Comparison of ENCODE assay signal across 19 cellular contexts in the genomic region with DNA sequence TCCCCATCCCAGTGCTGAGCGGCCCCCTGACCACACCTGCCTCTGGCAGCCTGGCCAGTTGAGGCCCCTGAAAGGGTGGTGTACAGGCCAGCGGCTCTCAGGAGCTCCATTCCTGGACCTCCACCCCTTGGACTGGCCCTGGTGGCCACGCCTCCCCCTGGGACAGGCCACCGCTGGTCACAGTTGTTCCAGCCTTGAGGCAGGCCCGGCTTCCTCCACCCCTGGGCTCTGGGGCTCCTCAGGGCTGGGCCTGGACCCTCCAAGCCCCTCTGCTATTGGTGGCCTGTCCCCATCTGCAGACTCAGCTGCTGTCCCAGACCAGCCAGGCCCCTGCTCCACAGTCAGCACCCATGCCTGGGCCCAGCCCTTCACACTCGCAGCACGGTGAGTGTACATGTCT.
A peak's percentile ranks its signal among the peaks of the same experiment; 100 is the strongest.
DNase-seq lines count a peak whose midpoint lies in the region; ATAC-seq, FAIRE-seq and TF ChIP-seq lines count a peak whose summit lies in the region.
"Had no signal": no experiment of that assay in that cellular context is flagged by ENCODE, and none has a peak within 500 bp of the region (broad histone marks: within the 10 kb centered on the region; RNA-seq: fewer than 3 reads in every experiment).

No MANE protein-coding gene starts in this region.

- no peaks in the 10 kb centered on the region for H4K20me1 ChIP-seq in HepG2 (ENCODE audit: insufficient read depth, low read length)
- no peaks in the 10 kb centered on the region for H4K20me1 ChIP-seq in K562 (replicated peaks; ENCODE audit: control insufficient read depth, insufficient read depth, low read length)

- WGBS in right lobe of liver (ENCODE audit: insufficient coverage, low coverage, low lambda C conversion rate, missing lambda C conversion rate), result 40% methylated on average over 1 of the region's 7 CpGs
- WGBS in HepG2 (ENCODE audit: low lambda C conversion rate), result 22% methylated on average over 3 of the region's 7 CpGs
- 3% methylated on average over 7 of the region's 7 CpGs for WGBS in K562 (ENCODE audit: insufficient coverage, low coverage, missing lambda C conversion rate)

- FAIRE-seq in HepG2 (lab: Jason Lieb, UNC) (no peak), K562 (lab: Jason Lieb, UNC) (no peak)

- H3K9me1 ChIP-seq in K562 (ENCODE audit: control insufficient read depth, insufficient read depth, low read length), result no peaks in the 10 kb centered on the region

- H3K9ac ChIP-seq in HepG2 (ENCODE audit: insufficient read depth, low read depth, low read length), result no peak overlapping the region
- H3K9ac ChIP-seq in K562 (ENCODE audit: insufficient read depth in 1 of 2, low read depth in 2 of 2, low read length in 2 of 2), result no peak overlapping the region

- CTCF ChIA-PET in HepG2 (lab: Yijun Ruan, JAX; ENCODE audit: low intra/inter-chr PET ratio, low total read pairs) (no interaction called here), K562 (lab: Yijun Ruan, JAX; ENCODE audit: low intra/inter-chr PET ratio) (no interaction called here)

- no peaks in the 10 kb centered on the region for H3K36me3 ChIP-seq in right lobe of liver
- no peaks in the 10 kb centered on the region for H3K36me3 ChIP-seq in HepG2 (replicated peaks in 1 of 2; ENCODE audit: control insufficient read depth in 1 of 2, insufficient read depth in 2 of 2, low read length in 2 of 2)
- H3K36me3 ChIP-seq in K562 (ENCODE audit: control insufficient read depth, insufficient read depth, low read length), result no peaks in the 10 kb centered on the region
- H3K36me3 ChIP-seq in lower lobe of right lung, result no peaks in the 10 kb centered on the region

- no peak for TF ChIP-seq CTCF in right lobe of liver (IDR thresholded peaks at IDR 0.05)
- no peak for TF ChIP-seq CTCF in HepG2 (CRISPR knock-in tag; IDR thresholded peaks at IDR 0.05)
- TF ChIP-seq CTCF in K562 (IDR thresholded peaks at IDR 0.05 in 2 of 3, conservative IDR thresholded peaks at IDR 0.05 in 1 of 3; ENCODE audit: insufficient read depth in 2 of 3, low read depth in 1 of 3, low read length in 3 of 3), result no peak
- no peak for TF ChIP-seq CTCF in lower lobe of right lung (IDR thresholded peaks at IDR 0.05)

- H3K27ac ChIP-seq in right lobe of liver (no peak overlapping the region), HepG2 (ENCODE audit: extremely low read length, insufficient read depth, low read length) (no peak overlapping the region), K562 (ENCODE audit: extremely low read depth, low read depth, low read length) (no peak overlapping the region), lower lobe of right lung (no peak overlapping the region)

- POLR2A ChIA-PET in HepG2 (lab: Yijun Ruan, JAX), result no interaction called here
- POLR2A ChIA-PET in K562 (lab: Yijun Ruan, JAX), result interaction anchor here (0.8 kb wide), 1 partner anchor 155 kb away, joined by 3 read pairs; no protein-coding TSS in a partner anchor

- TF ChIP-seq RAD21 in HepG2 (CRISPR knock-in tag; IDR thresholded peaks at IDR 0.05), result no peak
- no peak for TF ChIP-seq RAD21 in K562 (CRISPR knock-in tag; conservative IDR thresholded peaks at IDR 0.05 in 1 of 2, IDR thresholded peaks at IDR 0.05 in 1 of 2)

- H3K79me2 ChIP-seq in HepG2 (ENCODE audit: insufficient read depth, low read length) (no peaks in the 10 kb centered on the region), K562 (ENCODE audit: control insufficient read depth, insufficient read depth, low read length) (no peaks in the 10 kb centered on the region)

- no TSS peak for BruUV-seq in HepG2 (replicated peaks; lab: Mats Ljungman, UMichigan)
- BruUV-seq in K562 (replicated peaks; lab: Mats Ljungman, UMichigan), result no TSS peak

- H3K27me3 ChIP-seq in right lobe of liver, result no peaks in the 10 kb centered on the region
- peaks cover 1 to 21% of the 10 kb centered on the region in 2 experiments; a peak in 4 of 5 replicates for H3K27me3 ChIP-seq in HepG2 (ENCODE audit: control insufficient read depth in 1 of 2, insufficient read depth in 2 of 2, low read length in 2 of 2)
- H3K27me3 ChIP-seq in K562 (ENCODE audit: control insufficient read depth in 2 of 2, insufficient read depth in 2 of 2, low read length in 2 of 2), result peaks cover 9 to 42% of the 10 kb centered on the region in 2 experiments; a peak in 4 of 5 replicates
- H3K27me3 ChIP-seq in lower lobe of right lung (ENCODE audit: low read depth), result peaks cover 15% of the 10 kb centered on the region

- no peaks in the 10 kb centered on the region for H3K4me1 ChIP-seq in right lobe of liver
- H3K4me1 ChIP-seq in HepG2 (ENCODE audit: insufficient read depth, low read length), result peaks cover 8% of the 10 kb centered on the region; the same call in 1 of the 2 replicates
- peaks cover 0 to 46% of the 10 kb centered on the region in 2 experiments; a peak in 2 of 5 replicates for H3K4me1 ChIP-seq in K562 (replicated peaks in 1 of 2; ENCODE audit: control insufficient read depth in 2 of 2, insufficient read depth in 2 of 2, low read length in 2 of 2)
- no peaks in the 10 kb centered on the region for H3K4me1 ChIP-seq in lower lobe of right lung

- no peak overlapping the region for H3K4me2 ChIP-seq in HepG2 (ENCODE audit: low read depth, low read length)
- no peak overlapping the region for H3K4me2 ChIP-seq in K562 (ENCODE audit: insufficient read depth, low read length)
- H3K4me2 ChIP-seq: GM23338 had no signal

- DNase-seq in right lobe of liver, result peak; percentile 4 to 44 (median 23)
- no peak for DNase-seq in HepG2 (ENCODE audit: low spot score)
- DNase-seq in K562 (ENCODE audit: extremely low read depth in 1 of 4, low spot score in 3 of 4), result no peak
- DNase-seq in lower lobe of right lung, result peak; percentile 30
- DNase-seq in NCI-H226, result no peak
- DNase-seq: ACHN, AML-193, DMS 273 treated with DMSO at 0.1 percent for 48 hours, DND-41, NCI-H187, NCI-H2107, NCI-H2227 treated with DMSO at 0.1 percent for 48 hours, NCI-H524, NCI-H82, OCI-M1, SHP77 treated with DMSO at 0.1 percent for 48 hours had no signal

- H2AFZ ChIP-seq in HepG2 (ENCODE audit: low read length) (no peak overlapping the region), K562 (ENCODE audit: low read depth, low read length) (no peak overlapping the region)
- H2AFZ ChIP-seq: GM23338 had no signal

- no peak for TF ChIP-seq EP300 in HepG2 (IDR thresholded peaks at IDR 0.05; ENCODE audit: low read depth in 2 of 2, low read length in 2 of 2)
- TF ChIP-seq EP300 in HepG2 (CRISPR knock-in tag; IDR thresholded peaks at IDR 0.05; ENCODE audit: borderline replicate concordance), result no peak
- no peak for TF ChIP-seq EP300 in K562 (IDR thresholded peaks at IDR 0.05; ENCODE audit: low read length)

- in situ Hi-C loops in HepG2 (cut with HindIII; ENCODE audit: extremely low pct_ligation_motif_present, low pct_unique_long_range_greater_than_20kb) (no loop called here), K562 (cut with MboI) (no loop called here)

- H3K4me3 ChIP-seq in right lobe of liver (no peak overlapping the region), HepG2 (replicated peaks in 1 of 3; ENCODE audit: insufficient read depth in 1 of 3, low read depth in 2 of 3, low read length in 3 of 3) (no peak overlapping the region), K562 (no peak overlapping the region), lower lobe of right lung (no peak overlapping the region)
- H3K4me3 ChIP-seq: GM23338 had no signal

- TF ChIP-seq POLR2A in right lobe of liver (IDR thresholded peaks at IDR 0.05), result no peak
- no peak for TF ChIP-seq POLR2A in HepG2 (IDR thresholded peaks at IDR 0.05; ENCODE audit: insufficient read depth in 1 of 2, low read depth in 2 of 2, low read length in 2 of 2)
- TF ChIP-seq POLR2A in K562 (conservative IDR thresholded peaks at IDR 0.05), result no peak

- no peaks in the 10 kb centered on the region for H3K9me3 ChIP-seq in right lobe of liver
- no peaks in the 10 kb centered on the region for H3K9me3 ChIP-seq in HepG2 (ENCODE audit: low read length)
- no peaks in the 10 kb centered on the region for H3K9me3 ChIP-seq in K562 (replicated peaks; ENCODE audit: control insufficient read depth, insufficient read depth, low read depth, low read length)
- no peaks in the 10 kb centered on the region for H3K9me3 ChIP-seq in lower lobe of right lung

- peak in 1 of 4 donors; percentile 11 for ATAC-seq in right lobe of liver
- ATAC-seq in HepG2, result no peak; the same call in 2 of the 3 replicates
- peak; percentile 17; the same call in 2 of the 3 replicates for ATAC-seq in K562
- ATAC-seq in lower lobe of right lung, result no peak
- no peak for ATAC-seq in GM18870 (IDR thresholded peaks at IDR 0.05; ENCODE audit: unreplicated experiment)
- no peak for ATAC-seq in GM18868 (IDR thresholded peaks at IDR 0.05; ENCODE audit: unreplicated experiment)

- intact Hi-C loops in right lobe of liver (cut with DNase I) (no loop called here), HepG2 (cut with micrococcal nuclease; ENCODE audit: unreplicated experiment) (no loop called here), K562 (cut with micrococcal nuclease) (no loop called here), lower lobe of right lung (cut with DNase I) (no loop called here)

TF ChIP-seq in K562, 482 proteins besides CTCF, POLR2A, EP300 and RAD21 (continues in another document):
- TF ChIP-seq ZNF165 (CRISPR knock-in tag; IDR thresholded peaks at IDR 0.05; ENCODE audit: borderline replicate concordance), result no peak

Comparison
In these comparisons a context has a peak if more than half of its experiments do, and no peak if none do; other contexts are left out.
1. DNase-seq: peak in right lobe of liver (3 of 3) and lower lobe of right lung (single experiment); none in HepG2 (single experiment), K562 (0 of 4) and NCI-H226 (single experiment).